Comparison of ENCODE assay signal across 7 cellular contexts in genomic region chr19:35124098-35125060, GRCh38. TPM values are rescaled to one million over a fixed set of nuclear protein-coding genes. Genes with fewer than 3 reads are reported as not detected.
DNase-seq lines count a peak whose midpoint lies in the region; ATAC-seq and TF ChIP-seq lines count a peak whose summit lies in the region.

No MANE protein-coding gene starts in this region.

- TF ChIP-seq CTCF in Panc1 (IDR thresholded peaks at IDR 0.05): no peak
- no peak for TF ChIP-seq CTCF in fibroblast of lung (conservative IDR thresholded peaks at IDR 0.05 in 1 of 2, IDR thresholded peaks at IDR 0.05 in 1 of 2; ENCODE audit: low read depth in 1 of 2, low read length in 2 of 2)
- no peak for TF ChIP-seq CTCF in neural progenitor cell (IDR thresholded peaks at IDR 0.05)
- TF ChIP-seq CTCF in stomach (IDR thresholded peaks at IDR 0.05): peak in 1 of 7 experiments; percentile 17

- peak overlapping the region; percentile 57 to 70 for H3K4me3 ChIP-seq in Panc1 (ENCODE audit: low read depth in 2 of 2, low read length in 2 of 2)
- H3K4me3 ChIP-seq in fibroblast of lung (replicated peaks in 1 of 4; ENCODE audit: control extremely low read depth in 1 of 4, insufficient read depth in 1 of 4, low read depth in 3 of 4, low read length in 4 of 4): peak overlapping the region; percentile 66 to 85 (median 71)
- no peak overlapping the region for H3K4me3 ChIP-seq in neural progenitor cell
- peak overlapping the region; percentile 46 to 54 (median 49) for H3K4me3 ChIP-seq in stomach

- WGBS in stomach, 5 donors: 7 to 15% (median 10%) methylated on average over 25 to 42 of the region's 42 CpGs

- H3K36me3 Mint-ChIP-seq in activated T-helper 1 cell treated with anti-CD3 and anti-CD28 coated beads, Interleukin-12 subunit alpha, Interleukin-12 subunit beta, Interleukin-2, Interleukin-4 antibody, amounts not matched to agents 30 ng/mL and 10 ng/mL and 1 ng/mL, durations not matched to agents 14 hours and 24 hours and 36 hours (ENCODE audit: low read depth): no peaks in the 10 kb centered on the region
- no peaks in the 10 kb centered on the region for H3K36me3 Mint-ChIP-seq in neural progenitor cell

- CTCF ChIA-PET in Panc1 (lab: Charles Lee): interaction anchor here (0.5 to 1.4 kb wide), 5 partner anchors 11 to 616 kb away, joined by 3 to 7 read pairs (median 3); partner anchors contain the start of genes FXYD7 and LGI4

- H3K79me2 ChIP-seq in fibroblast of lung (ENCODE audit: control insufficient read depth, insufficient read depth, low read length): no peaks in the 10 kb centered on the region
- no peaks in the 10 kb centered on the region for H3K79me2 ChIP-seq in neural progenitor cell (ENCODE audit: low read depth)

- H3K4me2 ChIP-seq in fibroblast of lung (ENCODE audit: extremely low read depth, insufficient read depth, low read length) (peak overlapping the region; percentile 98), neural progenitor cell (peak overlapping the region; percentile 66)

- H3K27me3 ChIP-seq in Panc1 (ENCODE audit: control insufficient read depth, insufficient read depth, low read length) (no peaks in the 10 kb centered on the region), fibroblast of lung (ENCODE audit: control insufficient read depth, insufficient read depth, low read length) (peaks cover 3% of the 10 kb centered on the region), neural progenitor cell (no peaks in the 10 kb centered on the region), stomach (no peaks in the 10 kb centered on the region)

- peak overlapping the region; percentile 36 for H3K27ac Mint-ChIP-seq in activated T-helper 1 cell treated with anti-CD3 and anti-CD28 coated beads, Interleukin-12 subunit alpha, Interleukin-12 subunit beta, Interleukin-2, Interleukin-4 antibody, amounts not matched to agents 30 ng/mL and 10 ng/mL and 1 ng/mL, durations not matched to agents 14 hours and 24 hours and 36 hours
- no peak overlapping the region for H3K27ac Mint-ChIP-seq in neural progenitor cell

- peak; percentile 67 for ATAC-seq in GM18505 (IDR thresholded peaks at IDR 0.05; ENCODE audit: unreplicated experiment)
- peak; percentile 74 for ATAC-seq in HG03342 (IDR thresholded peaks at IDR 0.05; ENCODE audit: unreplicated experiment)
- peak; percentile 97 for ATAC-seq in Panc1

- H3K9me3 Mint-ChIP-seq in activated T-helper 1 cell treated with anti-CD3 and anti-CD28 coated beads, Interleukin-12 subunit alpha, Interleukin-12 subunit beta, Interleukin-2, Interleukin-4 antibody, amounts not matched to agents 30 ng/mL and 10 ng/mL and 1 ng/mL, durations not matched to agents 14 hours and 24 hours and 36 hours: no peaks in the 10 kb centered on the region
- no peaks in the 10 kb centered on the region for H3K9me3 Mint-ChIP-seq in neural progenitor cell

- POLR2A ChIA-PET in Panc1 (lab: Charles Lee): no interaction called here

- H3K27ac ChIP-seq in Panc1 (ENCODE audit: low read length) (peak overlapping the region; percentile 93), fibroblast of lung (ENCODE audit: insufficient read depth, low read length) (peak overlapping the region; percentile 81), neural progenitor cell (no peak overlapping the region), stomach (peak overlapping the region; percentile 75 to 92 (median 88))

- no peak for DNase-seq in Panc1 (ENCODE audit: low read depth, low spot score)
- DNase-seq in activated T-helper 1 cell treated with anti-CD3 and anti-CD28 coated beads, Interleukin-12 subunit alpha, Interleukin-12 subunit beta, Interleukin-2, Interleukin-4 antibody, amounts not matched to agents 30 ng/mL and 10 ng/mL and 1 ng/mL, durations not matched to agents 14 hours and 24 hours and 36 hours (ENCODE audit: low spot score): peak; percentile 86
- DNase-seq in fibroblast of lung (ENCODE audit: low read depth in 2 of 2): peak; percentile 84 to 91
- DNase-seq in neural progenitor cell (ENCODE audit: low spot score): peak; percentile 33
- peak; percentile 96 for DNase-seq in stomach

- H2AFZ ChIP-seq in fibroblast of lung (ENCODE audit: low read length) (peak overlapping the region; percentile 99), neural progenitor cell (replicated peaks) (no peak overlapping the region)

- TF ChIP-seq POLR2A in GM18505 (IDR thresholded peaks at IDR 0.05; ENCODE audit: borderline replicate concordance, extremely low read depth, insufficient read depth, insufficient read length) (peak; percentile 41), stomach (IDR thresholded peaks at IDR 0.05) (peak in 2 of 4 donors; percentile 32 to 47)

- H3K4me3 Mint-ChIP-seq in activated T-helper 1 cell treated with anti-CD3 and anti-CD28 coated beads, Interleukin-12 subunit alpha, Interleukin-12 subunit beta, Interleukin-2, Interleukin-4 antibody, amounts not matched to agents 30 ng/mL and 10 ng/mL and 1 ng/mL, durations not matched to agents 14 hours and 24 hours and 36 hours: peak overlapping the region; percentile 81
- no peak overlapping the region for H3K4me3 Mint-ChIP-seq in neural progenitor cell

- in situ Hi-C loops in Panc1 (cut with HindIII; ENCODE audit: low pct_unique_long_range_greater_than_20kb, low sequenced_read_pairs): no loop called here

- H3K9me3 ChIP-seq in Panc1 (ENCODE audit: control insufficient read depth, insufficient read depth, low read depth, low read length): no peaks in the 10 kb centered on the region
- no peaks in the 10 kb centered on the region for H3K9me3 ChIP-seq in fibroblast of lung (ENCODE audit: control insufficient read depth, insufficient read depth, low read depth, low read length)
- H3K9me3 ChIP-seq in neural progenitor cell (ENCODE audit: low read depth): no peaks in the 10 kb centered on the region
- H3K9me3 ChIP-seq in stomach: no peaks in the 10 kb centered on the region

- H4K20me1 ChIP-seq in fibroblast of lung (ENCODE audit: control insufficient read depth, extremely low read depth, insufficient read depth, low read length) (no peaks in the 10 kb centered on the region), neural progenitor cell (ENCODE audit: low read depth) (no peaks in the 10 kb centered on the region)

- TF ChIP-seq EP300 in stomach (IDR thresholded peaks at IDR 0.05): no peak

- H3K36me3 ChIP-seq in Panc1 (ENCODE audit: control insufficient read depth, insufficient read depth, low read length) (no peaks in the 10 kb centered on the region), fibroblast of lung (ENCODE audit: control insufficient read depth, insufficient read depth, low read length) (no peaks in the 10 kb centered on the region), neural progenitor cell (no peaks in the 10 kb centered on the region), stomach (peaks cover 0 to 17% (median 5%) of the 10 kb centered on the region in 4 donors)

- peak overlapping the region; percentile 72 for H3K9ac ChIP-seq in fibroblast of lung (ENCODE audit: insufficient read depth, low read length)
- no peak overlapping the region for H3K9ac ChIP-seq in neural progenitor cell

- H3K4me1 ChIP-seq in Panc1 (ENCODE audit: control insufficient read depth, insufficient read depth, low read length) (peaks cover 8% of the 10 kb centered on the region), fibroblast of lung (ENCODE audit: control insufficient read depth, extremely low read depth, insufficient read depth, low read length) (peaks cover 13% of the 10 kb centered on the region), neural progenitor cell (peaks cover 15% of the 10 kb centered on the region), stomach (peaks cover 38 to 70% (median 62%) of the 10 kb centered on the region in 4 donors)

- BruUV-seq in Panc1 (replicated peaks; lab: Mats Ljungman, UMichigan): no TSS peak

- H3F3A ChIP-seq in neural progenitor cell (ENCODE audit: low read depth): peaks cover 3% of the 10 kb centered on the region

- H3K4me1 Mint-ChIP-seq in activated T-helper 1 cell treated with anti-CD3 and anti-CD28 coated beads, Interleukin-12 subunit alpha, Interleukin-12 subunit beta, Interleukin-2, Interleukin-4 antibody, amounts not matched to agents 30 ng/mL and 10 ng/mL and 1 ng/mL, durations not matched to agents 14 hours and 24 hours and 36 hours (ENCODE audit: low read depth): peaks cover 13% of the 10 kb centered on the region
- H3K4me1 Mint-ChIP-seq in neural progenitor cell: peaks cover 19% of the 10 kb centered on the region

- peaks cover 5% of the 10 kb centered on the region for H3K27me3 Mint-ChIP-seq in activated T-helper 1 cell treated with anti-CD3 and anti-CD28 coated beads, Interleukin-12 subunit alpha, Interleukin-12 subunit beta, Interleukin-2, Interleukin-4 antibody, amounts not matched to agents 30 ng/mL and 10 ng/mL and 1 ng/mL, durations not matched to agents 14 hours and 24 hours and 36 hours (ENCODE audit: insufficient read depth)
- peaks cover 4% of the 10 kb centered on the region for H3K27me3 Mint-ChIP-seq in neural progenitor cell (ENCODE audit: insufficient read depth, low read depth)

- intact Hi-C loops in Panc1 (cut with micrococcal nuclease; ENCODE audit: unreplicated experiment): no loop called here
- intact Hi-C loops in activated T-helper 1 cell treated with anti-CD3 and anti-CD28 coated beads, Interleukin-12 subunit alpha, Interleukin-12 subunit beta, Interleukin-2, Interleukin-4 antibody, amounts not matched to agents 30 ng/mL and 10 ng/mL and 1 ng/mL, durations not matched to agents 14 hours and 24 hours and 36 hours (cut with micrococcal nuclease): loop anchor here (1.0 kb wide), 1 partner anchor 17 kb away; no protein-coding TSS in a partner anchor
- intact Hi-C loops in stomach (cut with DNase I; ENCODE audit: low total_unique reads): no loop called here

RNA-seq across cellular contexts. Expression of gene FXYD3, which starts 8.8 kb away (rescaled TPM):
- total RNA-seq in Panc1 (2021; ENCODE audit: unreplicated experiment) (not detected), fibroblast of lung (not detected in 2 replicates), neural progenitor cell (ENCODE audit: low replicate concordance) (not detected in 2 replicates), stomach (100 to 1,000 TPM in 4 of 5 donors, 10 to 100 TPM in 1; 84.8 to 704 (median 191) TPM)
- not detected for polyA plus RNA-seq in Panc1 (2012; ENCODE audit: insufficient read length)
- not detected in 2 replicates for total RNA-seq in activated T-helper 1 cell treated with anti-CD3 and anti-CD28 coated beads, Interleukin-12 subunit alpha, Interleukin-12 subunit beta, Interleukin-2, Interleukin-4 antibody, amounts not matched to agents 30 ng/mL and 10 ng/mL and 1 ng/mL, durations not matched to agents 14 hours and 24 hours and 36 hours
- polyA plus RNA-seq in fibroblast of lung (0.06 TPM in 1 of 2 replicates, not detected in the other), stomach (100 to 1,000 TPM; 442 to 800 (median 537) TPM)
- not detected in 2 replicates for polyA plus RNA-seq in fibroblast of lung (2012)
- not detected in 2 replicates for polyA minus RNA-seq in fibroblast of lung (ENCODE audit: low replicate concordance)

RNA-seq across cellular contexts. Expression of gene LGI4, which starts 10.5 kb away (rescaled TPM):
- total RNA-seq in Panc1 (2021; ENCODE audit: unreplicated experiment) (0.18 TPM), fibroblast of lung (0.17 and 0.26 TPM in 2 replicates), neural progenitor cell (ENCODE audit: low replicate concordance) (0.81 TPM in 1 of 2 replicates, not detected in the other), stomach (10 to 100 TPM in 3 of 5 donors, 1 to 10 TPM in 2; 3.1 to 40.0 (median 16.3) TPM)
- 0.11 TPM for polyA plus RNA-seq in Panc1 (2012; ENCODE audit: insufficient read length)
- total RNA-seq in activated T-helper 1 cell treated with anti-CD3 and anti-CD28 coated beads, Interleukin-12 subunit alpha, Interleukin-12 subunit beta, Interleukin-2, Interleukin-4 antibody, amounts not matched to agents 30 ng/mL and 10 ng/mL and 1 ng/mL, durations not matched to agents 14 hours and 24 hours and 36 hours: not detected in 2 replicates
- polyA plus RNA-seq in fibroblast of lung (0.02 and 0.19 TPM in 2 replicates), stomach (10 to 100 TPM in 2 of 3 donors, 1 to 10 TPM in 1; 4.4 to 18.6 (median 10.4) TPM)
- polyA plus RNA-seq in fibroblast of lung (2012): 0.07 and 0.57 TPM in 2 replicates
- 1.5 and 2.3 TPM in 2 replicates for polyA minus RNA-seq in fibroblast of lung (ENCODE audit: low replicate concordance)

RNA-seq across cellular contexts. Expression of gene FXYD1, which starts 14.2 kb away (rescaled TPM):
- not detected for total RNA-seq in Panc1 (2021; ENCODE audit: unreplicated experiment)
- polyA plus RNA-seq in Panc1 (2012; ENCODE audit: insufficient read length): not detected
- not detected in 2 replicates for total RNA-seq in activated T-helper 1 cell treated with anti-CD3 and anti-CD28 coated beads, Interleukin-12 subunit alpha, Interleukin-12 subunit beta, Interleukin-2, Interleukin-4 antibody, amounts not matched to agents 30 ng/mL and 10 ng/mL and 1 ng/mL, durations not matched to agents 14 hours and 24 hours and 36 hours
- total RNA-seq in fibroblast of lung: 4.5 and 11.3 TPM in 2 replicates
- polyA plus RNA-seq in fibroblast of lung: 3.6 and 7.5 TPM in 2 replicates
- polyA plus RNA-seq in fibroblast of lung (2012): 7.7 and 12.9 TPM in 2 replicates
- polyA minus RNA-seq in fibroblast of lung (ENCODE audit: low replicate concordance): 2.1 and 26.2 TPM in 2 replicates
- total RNA-seq in neural progenitor cell (ENCODE audit: low replicate concordance): 0.46 TPM in 1 of 2 replicates, not detected in the other
- total RNA-seq in stomach: 100 to 1,000 TPM in 1 of 5 donors, 10 to 100 TPM in 2, 1 to 10 TPM in 1, not detected in 1; 7.5 to 193 (median 14.8) TPM
- polyA plus RNA-seq in stomach: 10 to 100 TPM; 24.0 to 67.4 (median 60.3) TPM

RNA-seq across cellular contexts. Expression of gene FXYD7, which starts 18.7 kb away (rescaled TPM):
- total RNA-seq in Panc1 (2021; ENCODE audit: unreplicated experiment) (not detected), fibroblast of lung (not detected in 2 replicates), neural progenitor cell (ENCODE audit: low replicate concordance) (0.13 and 0.56 TPM in 2 replicates), stomach (1 to 10 TPM in 1 of 5 donors, not detected in 4; 2.6 TPM)
- not detected for polyA plus RNA-seq in Panc1 (2012; ENCODE audit: insufficient read length)
- total RNA-seq in activated T-helper 1 cell treated with anti-CD3 and anti-CD28 coated beads, Interleukin-12 subunit alpha, Interleukin-12 subunit beta, Interleukin-2, Interleukin-4 antibody, amounts not matched to agents 30 ng/mL and 10 ng/mL and 1 ng/mL, durations not matched to agents 14 hours and 24 hours and 36 hours: 0.39 TPM in 1 of 2 replicates, not detected in the other
- polyA plus RNA-seq in fibroblast of lung (not detected in 2 replicates), stomach (under 1 TPM in 1 of 3 donors, not detected in 2; 0.55 TPM)
- 0.31 TPM in 1 of 2 replicates, not detected in the other for polyA plus RNA-seq in fibroblast of lung (2012)
- not detected in 2 replicates for polyA minus RNA-seq in fibroblast of lung (ENCODE audit: low replicate concordance)

RNA-seq across cellular contexts. Expression of gene FXYD5, which starts 30.2 kb away (rescaled TPM):
- 33.6 TPM for total RNA-seq in Panc1 (2021; ENCODE audit: unreplicated experiment)
- polyA plus RNA-seq in Panc1 (2012; ENCODE audit: insufficient read length): 44.4 TPM
- total RNA-seq in activated T-helper 1 cell treated with anti-CD3 and anti-CD28 coated beads, Interleukin-12 subunit alpha, Interleukin-12 subunit beta, Interleukin-2, Interleukin-4 antibody, amounts not matched to agents 30 ng/mL and 10 ng/mL and 1 ng/mL, durations not matched to agents 14 hours and 24 hours and 36 hours: 299 and 309 TPM in 2 replicates
- 10.5 and 19.8 TPM in 2 replicates for total RNA-seq in fibroblast of lung
- 100 and 187 TPM in 2 replicates for polyA plus RNA-seq in fibroblast of lung
- polyA plus RNA-seq in fibroblast of lung (2012): 155 and 295 TPM in 2 replicates
- 285 and 365 TPM in 2 replicates for polyA minus RNA-seq in fibroblast of lung (ENCODE audit: low replicate concordance)
- total RNA-seq in neural progenitor cell (ENCODE audit: low replicate concordance): 7.8 and 11.6 TPM in 2 replicates
- 100 to 1,000 TPM in 1 of 5 donors, 10 to 100 TPM in 4; 10.3 to 118 (median 19.2) TPM for total RNA-seq in stomach
- 10 to 100 TPM; 37.9 to 81.1 (median 55.0) TPM for polyA plus RNA-seq in stomach

Comparison
In these comparisons a context has a peak if more than half of its experiments do, and no peak if none do; other contexts are left out.
1. RNA of gene FXYD3, which starts 8.8 kb away (total RNA-seq): 84.8 to 704 TPM in stomach; not detected in Panc1 (single experiment), not detected in activated T-helper 1 cell treated with anti-CD3 and anti-CD28 coated beads, Interleukin-12 subunit alpha, Interleukin-12 subunit beta, Interleukin-2, Interleukin-4 antibody, amounts not matched to agents 30 ng/mL and 10 ng/mL and 1 ng/mL, durations not matched to agents 14 hours and 24 hours and 36 hours, not detected in fibroblast of lung and not detected in neural progenitor cell; every median in the first group is over 10 times any median in the second.
2. Peak in every context shown above with its lines, with median percentiles within 50 percentile points of each other: ATAC-seq.